In genomic region chr3:148840419-148840818, GRCh38 we compare ENCODE assay signal across 18 cellular contexts. TPM values are rescaled to one million over a fixed set of nuclear protein-coding genes. Genes with fewer than 3 reads are reported as not detected.
"Had no signal": no experiment of that assay in that cellular context is flagged by ENCODE, and none has a peak within 500 bp of the region (broad histone marks: within the 10 kb centered on the region; RNA-seq: fewer than 3 reads in every experiment).

No MANE protein-coding gene starts in this region.

- H3K36me3 ChIP-seq: esophagus squamous epithelium, sigmoid colon, upper lobe of left lung, WERI-Rb-1 had no signal

- H3K9me3 ChIP-seq: esophagus squamous epithelium, sigmoid colon, upper lobe of left lung had no signal

- H3K27me3 ChIP-seq: esophagus squamous epithelium, sigmoid colon, upper lobe of left lung had no signal

- ATAC-seq: activated CD8-positive, alpha-beta T cell treated with anti-CD3 and anti-CD28 coated beads for 36 hours; activated T-cell treated with anti-CD3 and anti-CD28 coated beads, Interleukin-2, amount 50 U/mL, for 72 hours; left lobe of liver; stimulated activated naive CD8-positive, alpha-beta T cell treated with anti-CD3 and anti-CD28 coated beads, Interleukin-15, Interleukin-2, amounts not matched to agents 100 U/mL and 50 U/mL, for 24 hours had no signal

- H3K4me1 ChIP-seq: esophagus squamous epithelium, sigmoid colon, upper lobe of left lung had no signal

- H3K27ac ChIP-seq: esophagus squamous epithelium, sigmoid colon, upper lobe of left lung, WERI-Rb-1 had no signal

- DNase-seq: activated CD4-positive, alpha-beta T cell treated with anti-CD3 and anti-CD28 coated beads for 4 hours; activated CD8-positive, alpha-beta memory T cell treated with anti-CD3 and anti-CD28 coated beads, Interleukin-2, amount 50 U/mL, for 4 hours; activated CD8-positive, alpha-beta T cell treated with anti-CD3 and anti-CD28 coated beads for 36 hours; activated gamma-delta T cell treated with Interleukin-2 at 50 U/mL for 16 hours; activated naive CD8-positive, alpha-beta T cell treated with anti-CD3 and anti-CD28 coated beads, Interleukin-2, amount 10 ng/mL, durations not matched to agents 7 days and 5 days; activated T-cell treated with anti-CD3 and anti-CD28 coated beads, Interleukin-2, amount 50 U/mL, for 72 hours; aorta; esophagus squamous epithelium; foreskin fibroblast; glutamatergic neuron; sigmoid colon; stimulated activated CD4-positive, alpha-beta T cell treated with anti-CD3 and anti-CD28 coated beads, Interleukin-12 subunit alpha, Interleukin-12 subunit beta, amount 100 ng/mL, for 4 hours; stimulated activated naive CD8-positive, alpha-beta T cell treated with anti-CD3 and anti-CD28 coated beads, Interleukin-15, Interleukin-2, amounts not matched to agents 100 U/mL and 50 U/mL, for 24 hours; upper lobe of left lung; WERI-Rb-1 had no signal

- H3K4me3 ChIP-seq: esophagus squamous epithelium, sigmoid colon, upper lobe of left lung had no signal

RNA-seq across cellular contexts. Expression of gene CPB1, which starts 12.8 kb away (rescaled TPM):
- total RNA-seq: activated CD8-positive, alpha-beta T cell treated with anti-CD3 and anti-CD28 coated beads for 36 hours; activated naive CD8-positive, alpha-beta T cell treated with anti-CD3 and anti-CD28 coated beads, Interleukin-2, amount 10 ng/mL, durations not matched to agents 7 days and 5 days; activated T-cell treated with anti-CD3 and anti-CD28 coated beads, Interleukin-2, amount 50 U/mL, for 72 hours; esophagus squamous epithelium; osteocyte; temporal lobe had no signal

RNA-seq across cellular contexts. Expression of gene CPA3, which starts 24.7 kb away (rescaled TPM):
- total RNA-seq: activated CD8-positive, alpha-beta T cell treated with anti-CD3 and anti-CD28 coated beads for 36 hours; activated naive CD8-positive, alpha-beta T cell treated with anti-CD3 and anti-CD28 coated beads, Interleukin-2, amount 10 ng/mL, durations not matched to agents 7 days and 5 days; activated T-cell treated with anti-CD3 and anti-CD28 coated beads, Interleukin-2, amount 50 U/mL, for 72 hours; osteocyte; temporal lobe had no signal
